25 cellular contexts compared by ENCODE assay signal in the genomic region with DNA sequence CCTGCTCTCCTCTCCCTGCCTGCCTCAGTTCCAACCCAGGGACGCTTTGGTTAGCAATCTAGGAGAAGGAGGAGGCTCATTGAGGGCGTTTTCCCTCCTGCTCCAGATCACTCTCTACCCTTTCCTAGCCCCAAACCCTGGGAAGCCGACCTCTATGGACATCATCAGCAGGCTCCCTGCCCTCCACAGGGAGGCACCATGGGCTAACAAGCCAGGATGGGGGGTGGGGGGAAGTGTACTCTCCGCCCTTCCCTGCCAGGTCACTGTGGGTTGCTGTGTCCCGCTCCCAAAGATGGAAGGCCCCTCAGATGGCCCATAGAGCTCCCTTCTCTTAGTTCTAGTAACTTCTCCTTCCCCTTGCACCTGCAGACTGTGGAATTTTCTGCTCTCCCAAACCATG.
"Had no signal": no experiment of that assay in that cellular context is flagged by ENCODE, and none has a peak within 500 bp of the region (broad histone marks: within the 10 kb centered on the region; RNA-seq: fewer than 3 reads in every experiment).

No MANE protein-coding gene starts in this region.

- H3K4me3 Mint-ChIP-seq: dendritic cell treated with granulocyte-macrophage colony-stimulating factor and Interleukin-4, amounts not matched to agents 40 ng/mL and 50 ng/mL, for 4 days; natural killer cell; stimulated activated memory B cell treated with anti-CD40 and anti-IgM and Interleukin-4, amounts not matched to agents 10 μg/mL and 1 μg/mL and 100 μg/mL, for 72 hours; stimulated activated naive CD8-positive, alpha-beta T cell treated with anti-CD3 and anti-CD28 coated beads, Interleukin-15, Interleukin-2, amounts not matched to agents 100 ng/mL and 50 ng/mL, for 24 hours had no signal

- H3K9me3 Mint-ChIP-seq: dendritic cell treated with granulocyte-macrophage colony-stimulating factor and Interleukin-4, amounts not matched to agents 40 ng/mL and 50 ng/mL, for 4 days; natural killer cell; stimulated activated memory B cell treated with anti-CD40 and anti-IgM and Interleukin-4, amounts not matched to agents 10 μg/mL and 1 μg/mL and 100 μg/mL, for 72 hours; stimulated activated naive CD8-positive, alpha-beta T cell treated with anti-CD3 and anti-CD28 coated beads, Interleukin-15, Interleukin-2, amounts not matched to agents 100 ng/mL and 50 ng/mL, for 24 hours had no signal

- H3K4me2 ChIP-seq: smooth muscle cell had no signal

- DNase-seq: colonic mucosa; effector memory CD4-positive, alpha-beta T cell; erythroblast; esophagus squamous epithelium; foreskin melanocyte; glutamatergic neuron; heart right ventricle; hippocampal formation; left cardiac atrium; left ventricle myocardium inferior; lower lobe of right lung; natural killer cell; occipital lobe; ovary; right lobe of liver; stimulated activated CD4-positive, alpha-beta T cell treated with anti-CD3 and anti-CD28 coated beads, Interleukin-2, amount 100 ng/mL, for 24 hours; stimulated activated CD4-positive, alpha-beta T cell treated with anti-CD3 and anti-CD28 coated beads, Interleukin-4, amount 100 ng/mL, for 24 hours; upper lobe of left lung had no signal

- H3K36me3 ChIP-seq: colonic mucosa, esophagus squamous epithelium, heart right ventricle, left ventricle myocardium inferior, lower lobe of right lung, ovary, right lobe of liver, thoracic aorta, tibial nerve, upper lobe of left lung had no signal

- ATAC-seq: left cardiac atrium; natural killer cell; stimulated activated memory B cell treated with anti-CD40 and anti-IgM and Interleukin-4, amounts not matched to agents 10 μg/mL and 1 μg/mL and 100 μg/mL, for 72 hours had no signal

- H3K27ac Mint-ChIP-seq: dendritic cell treated with granulocyte-macrophage colony-stimulating factor and Interleukin-4, amounts not matched to agents 40 ng/mL and 50 ng/mL, for 4 days; natural killer cell; progenitor cell of endocrine pancreas; stimulated activated memory B cell treated with anti-CD40 and anti-IgM and Interleukin-4, amounts not matched to agents 10 μg/mL and 1 μg/mL and 100 μg/mL, for 72 hours; stimulated activated naive CD8-positive, alpha-beta T cell treated with anti-CD3 and anti-CD28 coated beads, Interleukin-15, Interleukin-2, amounts not matched to agents 100 ng/mL and 50 ng/mL, for 24 hours had no signal

- H3K36me3 Mint-ChIP-seq: natural killer cell; stimulated activated memory B cell treated with anti-CD40 and anti-IgM and Interleukin-4, amounts not matched to agents 10 μg/mL and 1 μg/mL and 100 μg/mL, for 72 hours had no signal

- H3K4me1 Mint-ChIP-seq: stimulated activated memory B cell treated with anti-CD40 and anti-IgM and Interleukin-4, amounts not matched to agents 10 μg/mL and 1 μg/mL and 100 μg/mL, for 72 hours had no signal

- H3K4me1 ChIP-seq: colonic mucosa, right lobe of liver had no signal

- H3K4me3 ChIP-seq: colonic mucosa, esophagus squamous epithelium, heart right ventricle, left ventricle myocardium inferior, lower lobe of right lung, ovary, right lobe of liver, smooth muscle cell, thoracic aorta, tibial nerve, upper lobe of left lung had no signal

- H3K27ac ChIP-seq: colonic mucosa, esophagus squamous epithelium, heart right ventricle, left ventricle myocardium inferior, lower lobe of right lung, ovary, right lobe of liver, thoracic aorta, tibial nerve, upper lobe of left lung had no signal

- H3K27me3 ChIP-seq: colonic mucosa, esophagus squamous epithelium, ovary, right lobe of liver, tibial nerve, upper lobe of left lung had no signal
